8 cellular contexts compared by ENCODE assay signal in the genomic region with DNA sequence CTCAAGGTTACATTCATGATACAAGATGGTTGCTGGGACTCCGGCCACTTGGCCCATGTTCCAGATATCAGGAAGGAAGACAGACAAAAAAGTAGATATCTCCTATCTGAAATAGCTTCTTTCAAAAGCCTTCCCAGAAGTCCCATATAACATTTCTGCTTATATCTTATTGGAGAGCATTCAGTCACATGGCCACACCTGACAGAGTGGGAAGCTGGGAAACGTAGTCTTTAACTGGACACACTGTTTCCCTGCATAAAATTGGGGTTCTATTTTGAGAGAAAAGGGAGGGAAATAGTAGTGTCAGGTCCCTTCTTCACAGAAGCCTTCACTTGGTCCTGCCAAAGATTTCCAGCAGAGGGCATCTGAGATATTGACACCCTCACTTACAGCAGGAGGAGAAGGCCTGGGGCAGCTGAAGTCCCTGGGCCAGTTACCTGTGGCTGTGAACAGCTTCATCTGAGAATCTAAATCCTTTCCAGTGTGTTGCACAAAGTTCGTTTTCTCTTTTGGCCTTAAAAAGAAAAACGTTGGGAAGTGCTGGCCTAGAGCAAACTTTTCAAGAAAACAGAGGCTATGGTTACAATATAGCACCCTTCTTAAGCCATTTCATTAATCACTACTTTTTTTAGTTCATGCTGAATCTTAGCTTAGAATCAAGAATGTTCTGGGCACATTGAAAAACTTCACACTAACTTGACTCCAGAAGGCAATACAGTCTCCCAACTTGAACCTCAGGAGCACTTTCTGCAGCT. TPM values are rescaled to one million over a fixed set of nuclear protein-coding genes. Genes with fewer than 3 reads are reported as not detected.
DNase-seq lines count a peak whose midpoint lies in the region; ATAC-seq lines count a peak whose summit lies in the region.

No MANE protein-coding gene starts in this region.

- in situ Hi-C loops in G401 (cut with HindIII; ENCODE audit: low sequenced_read_pairs) = no loop called here

- DNase-seq in G401 (ENCODE audit: low spot score) = peak; percentile 11
- DNase-seq in SKM-1 treated with dmso at 0.1 percent for 144 hours (lab: John Stamatoyannopoulos, UW; ENCODE audit: unreplicated experiment) = peak; percentile 25
- DNase-seq in adipocyte (ENCODE audit: low read depth) = peak; percentile 70
- peak in 1 of 2 donors; percentile 28 for DNase-seq in left colon
- peak; percentile 38 for DNase-seq in stimulated activated CD8-positive, alpha-beta memory T cell treated with anti-CD3 and anti-CD28 coated beads, Interleukin-4, amount 100 ng/mL, for 24 hours (ENCODE audit: low read depth)

- peak; percentile 76 for ATAC-seq in HG02884 (IDR thresholded peaks at IDR 0.05; ENCODE audit: unreplicated experiment)
- ATAC-seq in left colon = peak; percentile 61
- no peak for ATAC-seq in HG02973 (IDR thresholded peaks at IDR 0.05; ENCODE audit: unreplicated experiment)
- ATAC-seq in GM21576 (IDR thresholded peaks at IDR 0.05; ENCODE audit: unreplicated experiment) = no peak

- no peak overlapping the region for H3K4me3 ChIP-seq in adipocyte (ENCODE audit: low read length)

- intact Hi-C loops in left colon (cut with DNase I, micrococcal nuclease) = no loop called here

- no peaks in the 10 kb centered on the region for H3K9me3 ChIP-seq in adipocyte (ENCODE audit: control insufficient read depth, low read length)

- H3K27me3 ChIP-seq in adipocyte (replicated peaks; ENCODE audit: control insufficient read depth, insufficient read depth, low read length) = no peaks in the 10 kb centered on the region

- H3K36me3 ChIP-seq in adipocyte (ENCODE audit: control insufficient read depth, insufficient read depth, low read length, severe bottlenecking) = no peaks in the 10 kb centered on the region

- no peak overlapping the region for H3K9ac ChIP-seq in adipocyte (ENCODE audit: low read length)

- H3K4me1 ChIP-seq in adipocyte (ENCODE audit: control insufficient read depth, insufficient read depth, low read length) = peaks cover 7% of the 10 kb centered on the region

RNA-seq across cellular contexts. Expression of gene SPEF2, which starts 33.5 kb away (rescaled TPM):
- total RNA-seq in G401 (2014; rRNA removed; shearing (Covaris generic)) = 1.1 and 4.9 TPM in 2 replicates
- total RNA-seq in left colon = 1 to 10 TPM; 3.0 to 5.0 TPM

Comparison
In these comparisons a context has a peak if more than half of its experiments do, and no peak if none do; other contexts are left out.
1. ATAC-seq: peak in HG02884 (single experiment) and left colon (single experiment); none in HG02973 (single experiment) and GM21576 (single experiment).